Comparison of ENCODE assay signal across 21 cellular contexts in the genomic region with DNA sequence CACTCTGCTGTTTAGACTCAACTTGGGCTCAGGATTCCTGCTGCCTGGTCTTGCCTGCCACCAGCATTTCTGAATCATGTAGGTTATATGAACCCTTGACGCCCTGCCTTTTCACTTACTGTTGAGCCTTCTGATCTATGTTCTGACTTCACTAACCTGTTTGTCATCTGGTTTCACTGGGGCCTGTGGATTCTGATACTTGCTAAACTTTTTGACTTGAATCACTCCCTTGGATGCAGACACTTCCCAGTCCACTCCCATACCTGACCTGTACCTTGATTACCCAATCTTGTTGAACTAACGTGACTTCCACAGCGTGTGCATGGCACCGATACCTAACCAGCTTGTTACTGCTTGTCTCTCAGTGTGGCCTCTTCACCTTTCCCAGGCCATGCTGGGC. TPM values are rescaled to one million over a fixed set of nuclear protein-coding genes. Genes with fewer than 3 reads are reported as not detected.
DNase-seq lines count a peak whose midpoint lies in the region; ATAC-seq and TF ChIP-seq lines count a peak whose summit lies in the region.
"Had no signal": no experiment of that assay in that cellular context is flagged by ENCODE, and none has a peak within 500 bp of the region (broad histone marks: within the 10 kb centered on the region; RNA-seq: fewer than 3 reads in every experiment).

No MANE protein-coding gene starts in this region.

- H3K36me3 Mint-ChIP-seq in Caco-2 (ENCODE audit: insufficient read depth, unreplicated experiment) (no peaks in the 10 kb centered on the region), progenitor cell of endocrine pancreas (ENCODE audit: insufficient read depth) (no peaks in the 10 kb centered on the region)
- H3K36me3 Mint-ChIP-seq: activated naive CD8-positive, alpha-beta T cell treated with anti-CD3 and anti-CD28 coated beads, Interleukin-2, amount 10 ng/mL, durations not matched to agents 7 days and 5 days had no signal

- no peak overlapping the region for H3K4me2 ChIP-seq in OCI-LY7 (ENCODE audit: low read length)

- H3K9me3 Mint-ChIP-seq in Caco-2 (ENCODE audit: unreplicated experiment): no peaks in the 10 kb centered on the region
- H3K9me3 Mint-ChIP-seq in progenitor cell of endocrine pancreas (ENCODE audit: low read depth): no peaks in the 10 kb centered on the region
- H3K9me3 Mint-ChIP-seq: activated CD8-positive, alpha-beta T cell treated with anti-CD3 and anti-CD28 coated beads for 36 hours; activated naive CD8-positive, alpha-beta T cell treated with anti-CD3 and anti-CD28 coated beads, Interleukin-2, amount 10 ng/mL, durations not matched to agents 7 days and 5 days; neural crest cell had no signal

- no peaks in the 10 kb centered on the region for H3K79me2 ChIP-seq in OCI-LY7 (ENCODE audit: insufficient read depth, low read depth, low read length)

- H3K27ac Mint-ChIP-seq in Caco-2 (ENCODE audit: unreplicated experiment): peak overlapping the region; percentile 46
- H3K27ac Mint-ChIP-seq in progenitor cell of endocrine pancreas: peak overlapping the region; percentile 1
- H3K27ac Mint-ChIP-seq: activated CD8-positive, alpha-beta T cell treated with anti-CD3 and anti-CD28 coated beads for 36 hours; activated naive CD8-positive, alpha-beta T cell treated with anti-CD3 and anti-CD28 coated beads, Interleukin-2, amount 10 ng/mL, durations not matched to agents 7 days and 5 days had no signal

- TF ChIP-seq CTCF in Caco-2 (IDR thresholded peaks at IDR 0.05; ENCODE audit: insufficient read depth in 1 of 2, low read depth in 1 of 2, low read length in 1 of 2, severe bottlenecking in 1 of 2, unreplicated experiment in 1 of 2): no peak
- TF ChIP-seq CTCF in OCI-LY7 (conservative IDR thresholded peaks at IDR 0.05; ENCODE audit: low read length): no peak
- TF ChIP-seq CTCF in progenitor cell of endocrine pancreas (IDR thresholded peaks at IDR 0.05; ENCODE audit: unreplicated experiment): no peak

- H3K27me3 Mint-ChIP-seq in Caco-2 (ENCODE audit: insufficient read depth, unreplicated experiment): no peaks in the 10 kb centered on the region
- H3K27me3 Mint-ChIP-seq in progenitor cell of endocrine pancreas: no peaks in the 10 kb centered on the region
- H3K27me3 Mint-ChIP-seq: activated CD8-positive, alpha-beta T cell treated with anti-CD3 and anti-CD28 coated beads for 36 hours had no signal

- peak overlapping the region; percentile 29; the same call in 1 of the 2 replicates for H2AFZ ChIP-seq in OCI-LY7 (ENCODE audit: low read length)

- H3K4me1 ChIP-seq in Caco-2 (peaks cover 6% of the 10 kb centered on the region; the same call in 1 of the 2 replicates), OCI-LY7 (ENCODE audit: insufficient read depth, low read length, poor library complexity, severe bottlenecking) (peaks cover 22% of the 10 kb centered on the region), esophagus (ENCODE audit: control insufficient read depth in 2 of 2, insufficient read depth in 2 of 2, low read length in 1 of 2) (no peaks in the 10 kb centered on the region)

- no peaks in the 10 kb centered on the region for H4K20me1 ChIP-seq in OCI-LY7 (ENCODE audit: insufficient read depth, low read length)

- H3K9me2 ChIP-seq in OCI-LY7 (ENCODE audit: insufficient read depth, low read length): no peaks in the 10 kb centered on the region

- H3K27ac ChIP-seq in OCI-LY7 (ENCODE audit: low read depth, low read length, poor library complexity, severe bottlenecking) (no peak overlapping the region), esophagus (ENCODE audit: low read depth in 2 of 2, low read length in 1 of 2) (peak overlapping the region; percentile 65 to 71)

- POLR2A ChIA-PET in Caco-2 (lab: Charles Lee): no interaction called here
- POLR2A ChIA-PET in OCI-LY7 (lab: Charles Lee): no interaction called here

- no peaks in the 10 kb centered on the region for H3K9me3 ChIP-seq in Caco-2
- H3K9me3 ChIP-seq in OCI-LY7 (ENCODE audit: low read length): peaks cover 5% of the 10 kb centered on the region; the same call in 1 of the 2 replicates
- no peaks in the 10 kb centered on the region for H3K9me3 ChIP-seq in esophagus (ENCODE audit: control insufficient read depth in 2 of 2, insufficient read depth in 1 of 2, low read depth in 1 of 2, low read length in 1 of 2)
- H3K9me3 ChIP-seq: thoracic aorta had no signal

- H3K4me3 ChIP-seq in Caco-2 (ENCODE audit: low read depth, low read length) (no peak overlapping the region), OCI-LY7 (ENCODE audit: low read depth, low read length, poor library complexity, severe bottlenecking) (no peak overlapping the region), esophagus (ENCODE audit: low read depth in 1 of 2, low read length in 2 of 2) (no peak overlapping the region)
- H3K4me3 ChIP-seq: thoracic aorta had no signal

- no peaks in the 10 kb centered on the region for H3K27me3 ChIP-seq in Caco-2 (replicated peaks; ENCODE audit: control insufficient read depth, insufficient read depth, low read length)
- no peaks in the 10 kb centered on the region for H3K27me3 ChIP-seq in esophagus (ENCODE audit: control insufficient read depth in 1 of 2, insufficient read depth in 2 of 2, low read length in 2 of 2)

- CTCF ChIA-PET in Caco-2 (lab: Charles Lee): no interaction called here
- CTCF ChIA-PET in OCI-LY7 (lab: Charles Lee; ENCODE audit: unreplicated experiment): no interaction called here

- DNase-seq in Caco-2 (no peak), OCI-LY7 (ENCODE audit: low spot score) (no peak), progenitor cell of endocrine pancreas (ENCODE audit: low spot score, unreplicated experiment) (no peak), amniotic stem cell (lab: John Stamatoyannopoulos, UW) (no peak), midbrain (lab: John Stamatoyannopoulos, UW) (no peak)
- no peak for DNase-seq in activated CD4-positive, alpha-beta T cell treated with anti-CD3 and anti-CD28 coated beads for 48 hours
- DNase-seq: activated CD8-positive, alpha-beta T cell treated with anti-CD3 and anti-CD28 coated beads for 36 hours; activated effector memory CD4-positive, alpha-beta T cell treated with anti-CD3 and anti-CD28 coated beads, Interleukin-2, amount 50 U/mL, for 16 hours; activated naive CD8-positive, alpha-beta T cell treated with anti-CD3 and anti-CD28 coated beads, Interleukin-2, amount 10 ng/mL, durations not matched to agents 7 days and 5 days; effector memory CD4-positive, alpha-beta T cell; hypothalamus; NCI-H1092 treated with DMSO at 0.1 percent for 48 hours; NCI-H187 treated with DMSO at 0.1 percent for 48 hours; NCI-H526; stimulated activated naive CD8-positive, alpha-beta T cell treated with anti-CD3 and anti-CD28 coated beads, Interleukin-15, Interleukin-2, amounts not matched to agents 100 U/mL and 50 U/mL, for 24 hours; T-helper 1 cell had no signal

- H3K4me3 Mint-ChIP-seq in Caco-2 (ENCODE audit: unreplicated experiment) (no peak overlapping the region), progenitor cell of endocrine pancreas (ENCODE audit: low read depth) (no peak overlapping the region)
- H3K4me3 Mint-ChIP-seq: activated CD8-positive, alpha-beta T cell treated with anti-CD3 and anti-CD28 coated beads for 36 hours; activated naive CD8-positive, alpha-beta T cell treated with anti-CD3 and anti-CD28 coated beads, Interleukin-2, amount 10 ng/mL, durations not matched to agents 7 days and 5 days; neural crest cell had no signal

- H3K36me3 ChIP-seq in Caco-2 (ENCODE audit: control insufficient read depth, insufficient read depth, low read length) (no peaks in the 10 kb centered on the region), OCI-LY7 (ENCODE audit: insufficient read depth, low read length) (no peaks in the 10 kb centered on the region; the same call in 1 of the 2 replicates), esophagus (ENCODE audit: control insufficient read depth in 2 of 2, insufficient read depth in 2 of 2, low read length in 1 of 2) (no peaks in the 10 kb centered on the region)
- H3K36me3 ChIP-seq: thoracic aorta had no signal

- H3K4me1 Mint-ChIP-seq in Caco-2 (ENCODE audit: low read depth, unreplicated experiment) (peaks cover 6% of the 10 kb centered on the region), progenitor cell of endocrine pancreas (ENCODE audit: low read depth) (peaks cover 27% of the 10 kb centered on the region)

- intact Hi-C loops in Caco-2 (cut with micrococcal nuclease; ENCODE audit: unreplicated experiment) (no loop called here), OCI-LY7 (cut with micrococcal nuclease; ENCODE audit: unreplicated experiment) (loop anchor here (5.0 kb wide), 1 partner anchor 34 kb away; a partner anchor contains a TSS)

- no peak for ATAC-seq in GM21528 (IDR thresholded peaks at IDR 0.05; ENCODE audit: low FRiP score, unreplicated experiment)
- ATAC-seq: activated CD8-positive, alpha-beta T cell treated with anti-CD3 and anti-CD28 coated beads for 36 hours; sciatic nerve; stimulated activated naive CD8-positive, alpha-beta T cell treated with anti-CD3 and anti-CD28 coated beads, Interleukin-15, Interleukin-2, amounts not matched to agents 100 U/mL and 50 U/mL, for 24 hours had no signal

- BruUV-seq in Caco-2 (replicated peaks; lab: Mats Ljungman, UMichigan) (no TSS peak), OCI-LY7 (replicated peaks; lab: Mats Ljungman, UMichigan) (no TSS peak)

- 54 to 67% methylated on average over 4 of the region's 4 CpGs for WGBS in esophagus, 2 donors

RNA-seq across cellular contexts. Expression of a gene that starts 35.6 kb away (rescaled TPM):
- 21.5 and 25.3 TPM in 2 replicates for total RNA-seq in Caco-2 (2022)
- total RNA-seq in OCI-LY7 (2014; rRNA removed; shearing (Covaris generic)): 16.6 and 24.2 TPM in 2 replicates
- 18.9 and 22.1 TPM in 2 replicates for total RNA-seq in OCI-LY7 (2022)
- 10 to 100 TPM; 20.4 to 21.2 TPM for polyA plus RNA-seq in esophagus
- 52.8 and 54.4 TPM in 2 replicates for total RNA-seq in progenitor cell of endocrine pancreas
